ENCODE assay signal across 12 cellular contexts in genomic region chr15:57437564-57437963, GRCh38.
A peak's percentile ranks its signal among the peaks of the same experiment; 100 is the strongest.
DNase-seq lines count a peak whose midpoint lies in the region; ATAC-seq and TF ChIP-seq lines count a peak whose summit lies in the region.
"Had no signal": no experiment of that assay in that cellular context is flagged by ENCODE, and none has a peak within 500 bp of the region (broad histone marks: within the 10 kb centered on the region; RNA-seq: fewer than 3 reads in every experiment).

No MANE protein-coding gene starts in this region.

- H3K18ac ChIP-seq in mesenchymal stem cell (ENCODE audit: low read depth in 1 of 2, low read length in 2 of 2), result no peak overlapping the region

- H3K4me1 Mint-ChIP-seq in WTC11 (peaks cover 52% of the 10 kb centered on the region), type B pancreatic cell (ENCODE audit: unreplicated experiment) (peaks cover 5% of the 10 kb centered on the region)
- H3K4me1 Mint-ChIP-seq: CD4-positive, alpha-beta memory T cell had no signal

- H2AFZ ChIP-seq in mesenchymal stem cell (ENCODE audit: low read depth, low read length), result no peak overlapping the region

- H3K4me1 ChIP-seq in mesenchymal stem cell (ENCODE audit: control insufficient read depth, insufficient read depth, low read depth, low read length), result peaks cover 12% of the 10 kb centered on the region
- H3K4me1 ChIP-seq: A549 had no signal

- H3K36me3 ChIP-seq in mesenchymal stem cell (ENCODE audit: control insufficient read depth in 1 of 2, insufficient read depth in 2 of 2, low read depth in 1 of 2, low read length in 2 of 2), result peaks cover 0 to 17% of the 10 kb centered on the region in 2 experiments

- no peak overlapping the region for H3K9ac ChIP-seq in mesenchymal stem cell (ENCODE audit: low read length)

- H2BK12ac ChIP-seq in mesenchymal stem cell (ENCODE audit: low read length in 2 of 2), result no peak overlapping the region

- no peak overlapping the region for H2BK15ac ChIP-seq in mesenchymal stem cell (ENCODE audit: low read depth, poor library complexity, severe bottlenecking)

- no peak overlapping the region for H4K91ac ChIP-seq in mesenchymal stem cell (ENCODE audit: low read length)

- no peaks in the 10 kb centered on the region for H3K27me3 Mint-ChIP-seq in WTC11 (ENCODE audit: low read depth)
- H3K27me3 Mint-ChIP-seq in type B pancreatic cell, result no peaks in the 10 kb centered on the region

- no peaks in the 10 kb centered on the region for H3K27me3 ChIP-seq in mesenchymal stem cell (ENCODE audit: control insufficient read depth in 1 of 2, insufficient read depth in 1 of 2, low read length in 2 of 2)

- 84% methylated on average over 3 of the region's 3 CpGs for WGBS in mesenchymal stem cell

- H3K4ac ChIP-seq in mesenchymal stem cell (ENCODE audit: low read depth in 1 of 2, low read length in 2 of 2), result no peak overlapping the region

- H2AK5ac ChIP-seq in mesenchymal stem cell (ENCODE audit: low read length, severe bottlenecking), result peak overlapping the region; percentile 95

- peak overlapping the region; percentile 46 for H3K27ac ChIP-seq in mesenchymal stem cell (ENCODE audit: low read length, poor library complexity, severe bottlenecking)
- H3K27ac ChIP-seq: A549, C4-2B had no signal

- CTCF ChIA-PET in WTC11 (lab: Charles Lee), result interaction anchor here (1.0 to 1.4 kb wide), 5 partner anchors 52 to 105 kb away, joined by 3 to 5 read pairs (median 5); no protein-coding TSS in a partner anchor

- no peak overlapping the region for H3K14ac ChIP-seq in mesenchymal stem cell (ENCODE audit: low read length in 2 of 2)

- H3K9me3 Mint-ChIP-seq in WTC11 (no peaks in the 10 kb centered on the region), type B pancreatic cell (no peaks in the 10 kb centered on the region)
- H3K9me3 Mint-ChIP-seq: H9 had no signal

- POLR2A ChIA-PET in WTC11 (lab: Charles Lee), result interaction anchor here (0.7 to 1.2 kb wide), 2 partner anchors 20 to 41 kb away, joined by 3 to 4 read pairs; no protein-coding TSS in a partner anchor

- no peak overlapping the region for H3K4me3 ChIP-seq in mesenchymal stem cell (ENCODE audit: insufficient read depth in 1 of 2, low read depth in 1 of 2, low read length in 2 of 2)
- H3K4me3 ChIP-seq: A549 had no signal

- no peaks in the 10 kb centered on the region for H3K9me3 ChIP-seq in mesenchymal stem cell (ENCODE audit: control insufficient read depth, low read length)
- H3K9me3 ChIP-seq: A549 had no signal

- no peak overlapping the region for H3K4me3 Mint-ChIP-seq in WTC11
- no peak overlapping the region for H3K4me3 Mint-ChIP-seq in type B pancreatic cell
- H3K4me3 Mint-ChIP-seq: CD4-positive, alpha-beta memory T cell; H9 had no signal

- peaks cover 24% of the 10 kb centered on the region for H3K79me1 ChIP-seq in mesenchymal stem cell (replicated peaks; ENCODE audit: low read length, poor library complexity, severe bottlenecking)

- ATAC-seq in WTC11 (no peak), esophagus mucosa (peak; percentile 48), HG02588 (IDR thresholded peaks at IDR 0.05; ENCODE audit: unreplicated experiment) (no peak)
- ATAC-seq: A549 had no signal

- H3K36me3 Mint-ChIP-seq in WTC11 (peaks cover 34% of the 10 kb centered on the region), type B pancreatic cell (peaks cover 6% of the 10 kb centered on the region)
- H3K36me3 Mint-ChIP-seq: CD4-positive, alpha-beta memory T cell had no signal

- no peak overlapping the region for H4K8ac ChIP-seq in mesenchymal stem cell (ENCODE audit: low read length)

- H3K4me2 ChIP-seq in mesenchymal stem cell (ENCODE audit: low read length, poor library complexity, severe bottlenecking), result peak overlapping the region; percentile 18
- H3K4me2 ChIP-seq: A549 had no signal

- TF ChIP-seq CTCF in WTC11 (IDR thresholded peaks at IDR 0.05), result no peak
- TF ChIP-seq CTCF in type B pancreatic cell (conservative IDR thresholded peaks at IDR 0.05), result no peak

- H3K27ac Mint-ChIP-seq in WTC11, result peak overlapping the region; percentile 77
- H3K27ac Mint-ChIP-seq in type B pancreatic cell, result no peak overlapping the region
- H3K27ac Mint-ChIP-seq: CD4-positive, alpha-beta memory T cell; H9 had no signal

- no peak overlapping the region for H3K23ac ChIP-seq in mesenchymal stem cell (ENCODE audit: low read length in 2 of 2)

- DNase-seq in WTC11 (ENCODE audit: low spot score), result no peak
- DNase-seq in mesenchymal stem cell, result no peak
- no peak for DNase-seq in DMS53 (lab: John Stamatoyannopoulos, UW)
- DNase-seq in type B pancreatic cell (ENCODE audit: extremely low spot score, unreplicated experiment), result no peak
- DNase-seq: AML-193; Calu3; CD4-positive, alpha-beta memory T cell; H9 had no signal

- H2BK5ac ChIP-seq in mesenchymal stem cell (ENCODE audit: low read depth, low read length, poor library complexity, severe bottlenecking), result peak overlapping the region; percentile 46

- H2BK120ac ChIP-seq in mesenchymal stem cell (ENCODE audit: low read depth, low read length), result no peak overlapping the region

TF ChIP-seq in WTC11, 78 proteins besides CTCF, POLR2A, EP300 and RAD21 (continues in another document):
- TF ChIP-seq, protein P1, sequence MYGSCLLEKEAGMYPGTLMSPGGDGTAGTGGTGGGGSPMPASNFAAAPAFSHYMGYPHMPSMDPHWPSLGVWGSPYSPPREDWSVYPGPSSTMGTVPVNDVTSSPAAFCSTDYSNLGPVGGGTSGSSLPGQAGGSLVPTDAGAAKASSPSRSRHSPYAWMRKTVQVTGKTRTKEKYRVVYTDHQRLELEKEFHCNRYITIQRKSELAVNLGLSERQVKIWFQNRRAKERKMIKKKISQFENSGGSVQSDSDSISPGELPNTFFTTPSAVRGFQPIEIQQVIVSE (CRISPR knock-in tag; IDR thresholded peaks at IDR 0.05; ENCODE audit: borderline replicate concordance), result no peak
- TF ChIP-seq RORB (CRISPR knock-in tag; IDR thresholded peaks at IDR 0.05), result no peak
- TF ChIP-seq FOXK1 (CRISPR knock-in tag; IDR thresholded peaks at IDR 0.05), result no peak
- no peak for TF ChIP-seq ARID4B (CRISPR knock-in tag; IDR thresholded peaks at IDR 0.05; ENCODE audit: borderline replicate concordance)
- TF ChIP-seq NR3C1 (CRISPR knock-in tag; conservative IDR thresholded peaks at IDR 0.05; ENCODE audit: low read depth), result no peak
- TF ChIP-seq NFATC4 (CRISPR knock-in tag; IDR thresholded peaks at IDR 0.05), result no peak
- no peak for TF ChIP-seq IRF2 (CRISPR knock-in tag; IDR thresholded peaks at IDR 0.05; ENCODE audit: borderline replicate concordance, low read depth)
- TF ChIP-seq, protein P2, sequence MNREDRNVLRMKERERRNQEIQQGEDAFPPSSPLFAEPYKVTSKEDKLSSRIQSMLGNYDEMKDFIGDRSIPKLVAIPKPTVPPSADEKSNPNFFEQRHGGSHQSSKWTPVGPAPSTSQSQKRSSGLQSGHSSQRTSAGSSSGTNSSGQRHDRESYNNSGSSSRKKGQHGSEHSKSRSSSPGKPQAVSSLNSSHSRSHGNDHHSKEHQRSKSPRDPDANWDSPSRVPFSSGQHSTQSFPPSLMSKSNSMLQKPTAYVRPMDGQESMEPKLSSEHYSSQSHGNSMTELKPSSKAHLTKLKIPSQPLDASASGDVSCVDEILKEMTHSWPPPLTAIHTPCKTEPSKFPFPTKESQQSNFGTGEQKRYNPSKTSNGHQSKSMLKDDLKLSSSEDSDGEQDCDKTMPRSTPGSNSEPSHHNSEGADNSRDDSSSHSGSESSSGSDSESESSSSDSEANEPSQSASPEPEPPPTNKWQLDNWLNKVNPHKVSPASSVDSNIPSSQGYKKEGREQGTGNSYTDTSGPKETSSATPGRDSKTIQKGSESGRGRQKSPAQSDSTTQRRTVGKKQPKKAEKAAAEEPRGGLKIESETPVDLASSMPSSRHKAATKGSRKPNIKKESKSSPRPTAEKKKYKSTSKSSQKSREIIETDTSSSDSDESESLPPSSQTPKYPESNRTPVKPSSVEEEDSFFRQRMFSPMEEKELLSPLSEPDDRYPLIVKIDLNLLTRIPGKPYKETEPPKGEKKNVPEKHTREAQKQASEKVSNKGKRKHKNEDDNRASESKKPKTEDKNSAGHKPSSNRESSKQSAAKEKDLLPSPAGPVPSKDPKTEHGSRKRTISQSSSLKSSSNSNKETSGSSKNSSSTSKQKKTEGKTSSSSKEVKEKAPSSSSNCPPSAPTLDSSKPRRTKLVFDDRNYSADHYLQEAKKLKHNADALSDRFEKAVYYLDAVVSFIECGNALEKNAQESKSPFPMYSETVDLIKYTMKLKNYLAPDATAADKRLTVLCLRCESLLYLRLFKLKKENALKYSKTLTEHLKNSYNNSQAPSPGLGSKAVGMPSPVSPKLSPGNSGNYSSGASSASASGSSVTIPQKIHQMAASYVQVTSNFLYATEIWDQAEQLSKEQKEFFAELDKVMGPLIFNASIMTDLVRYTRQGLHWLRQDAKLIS (CRISPR knock-in tag; IDR thresholded peaks at IDR 0.05; ENCODE audit: borderline replicate concordance), result no peak
